Comparison of ENCODE assay signal across 20 cellular contexts in the genomic region with DNA sequence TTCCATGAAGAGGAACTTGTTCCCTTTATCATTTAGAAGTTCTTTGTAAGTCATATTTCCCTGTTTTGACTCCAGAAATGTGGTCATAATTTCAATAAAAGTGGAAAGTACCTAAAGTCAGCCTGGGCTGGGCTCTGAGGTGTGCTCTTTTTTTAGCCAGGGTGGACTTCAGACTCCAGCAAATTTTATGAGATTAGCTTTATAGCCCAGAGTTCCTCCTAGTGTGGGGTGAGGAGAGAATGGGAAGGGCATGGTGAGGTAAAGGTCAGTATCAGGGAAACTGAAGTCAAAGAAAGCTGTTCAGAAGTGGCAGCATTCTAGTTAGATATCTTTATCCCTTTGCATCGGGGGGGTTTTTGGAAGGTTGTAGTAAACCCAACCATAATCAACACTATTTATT.
"Had no signal": no experiment of that assay in that cellular context is flagged by ENCODE, and none has a peak within 500 bp of the region (broad histone marks: within the 10 kb centered on the region; RNA-seq: fewer than 3 reads in every experiment).

No MANE protein-coding gene starts in this region.

- H3K9me3 ChIP-seq: adrenal gland, lower lobe of right lung, spleen, thyroid gland had no signal

- H3K27ac ChIP-seq: adrenal gland, epithelial cell of prostate, heart left ventricle, lower lobe of right lung, spleen had no signal

- H3K4me1 ChIP-seq: adrenal gland, lower lobe of right lung had no signal

- H3K4me3 ChIP-seq: adrenal gland, heart left ventricle, lower lobe of right lung, spleen, thyroid gland had no signal

- H3K27me3 ChIP-seq: adrenal gland, heart left ventricle, spleen, thyroid gland had no signal

- H3K36me3 ChIP-seq: adrenal gland, heart left ventricle, lower lobe of right lung, spleen, thyroid gland had no signal

- ATAC-seq: activated CD4-positive, alpha-beta T cell treated with anti-CD3 and anti-CD28 coated beads for 36 hours; activated T-cell treated with anti-CD3 and anti-CD28 coated beads, Interleukin-2, amount 50 U/mL, for 4 hours; heart left ventricle; lower lobe of right lung; natural killer cell; stimulated activated naive CD8-positive, alpha-beta T cell treated with anti-CD3 and anti-CD28 coated beads, Interleukin-15, Interleukin-2, amounts not matched to agents 100 U/mL and 50 U/mL, for 24 hours; WTC11 had no signal

- H3K4me3 Mint-ChIP-seq: activated CD4-positive, alpha-beta T cell treated with anti-CD3 and anti-CD28 coated beads for 36 hours; activated naive CD8-positive, alpha-beta T cell; activated T-cell treated with anti-CD3 and anti-CD28 coated beads, Interleukin-2, amount 50 U/mL, for 4 hours; natural killer cell; WTC11 had no signal

- H3K27ac Mint-ChIP-seq: activated CD4-positive, alpha-beta T cell treated with anti-CD3 and anti-CD28 coated beads for 36 hours; activated naive CD8-positive, alpha-beta T cell; activated T-helper 2 cell treated with anti-CD3 and anti-CD28 coated beads, Interferon-gamma antibody, Interleukin-2, Interleukin-4, amounts not matched to agents 10 μg/mL and 5 μg/mL and 100 μg/mL, durations not matched to agents 14 hours and 24 hours and 36 hours; natural killer cell; WTC11 had no signal

- H3K9me3 Mint-ChIP-seq: activated T-cell treated with anti-CD3 and anti-CD28 coated beads, Interleukin-2, amount 50 U/mL, for 4 hours; activated T-helper 2 cell treated with anti-CD3 and anti-CD28 coated beads, Interferon-gamma antibody, Interleukin-2, Interleukin-4, amounts not matched to agents 10 μg/mL and 5 μg/mL and 100 μg/mL, durations not matched to agents 14 hours and 24 hours and 36 hours; natural killer cell; WTC11 had no signal

- H3K36me3 Mint-ChIP-seq: activated naive CD8-positive, alpha-beta T cell; natural killer cell; WTC11 had no signal

- H3K4me1 Mint-ChIP-seq: natural killer cell had no signal

- DNase-seq: activated CD4-positive, alpha-beta T cell treated with anti-CD3 and anti-CD28 coated beads for 36 hours; activated CD4-positive, alpha-beta T cell treated with anti-CD3 and anti-CD28 coated beads, Interleukin-2, amount 50 U/mL, for 4 hours; activated CD8-positive, alpha-beta memory T cell treated with anti-CD3 and anti-CD28 coated beads for 24 hours; activated CD8-positive, alpha-beta memory T cell treated with anti-CD3 and anti-CD28 coated beads, Interleukin-2, amount 50 U/mL, for 4 hours; activated naive CD4-positive, alpha-beta T cell; activated T-cell treated with anti-CD3 and anti-CD28 coated beads, Interleukin-2, amount 50 U/mL, for 4 hours; cerebellar nuclear complex; heart left ventricle; lower lobe of right lung; natural killer cell; spleen; stimulated activated CD4-positive, alpha-beta T cell treated with anti-CD3 and anti-CD28 coated beads, Interleukin-4, amount 100 ng/mL, for 24 hours; stimulated activated naive CD8-positive, alpha-beta T cell treated with anti-CD3 and anti-CD28 coated beads, Interleukin-15, Interleukin-2, amounts not matched to agents 100 U/mL and 50 U/mL, for 24 hours; T-helper 9 cell; thyroid gland had no signal
